ENCODE assay signal across 21 cellular contexts in the genomic region with DNA sequence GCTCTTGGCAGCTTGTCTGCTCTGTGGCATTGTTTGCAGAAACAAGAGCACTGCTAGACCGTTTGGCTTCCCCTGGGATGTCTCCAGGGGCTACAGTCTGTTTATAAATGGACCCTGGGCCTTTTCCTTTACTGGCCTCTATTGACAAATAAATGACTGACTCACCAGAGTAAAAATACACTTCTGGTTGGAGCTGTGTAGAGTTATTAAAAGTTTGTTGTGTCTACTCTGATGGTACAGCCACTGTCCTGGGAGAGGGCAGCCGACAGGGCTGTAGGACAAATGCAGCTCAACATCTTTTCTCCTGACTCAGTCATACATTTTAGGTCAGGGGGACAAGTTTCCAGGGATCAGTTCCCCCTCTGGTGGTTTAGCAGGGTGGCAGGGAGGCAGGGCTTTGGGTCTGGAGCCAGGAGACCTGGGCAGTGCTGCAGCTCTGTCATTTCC. TPM values are rescaled to one million over a fixed set of nuclear protein-coding genes. Genes with fewer than 3 reads are reported as not detected.
DNase-seq lines count a peak whose midpoint lies in the region; ATAC-seq and TF ChIP-seq lines count a peak whose summit lies in the region.
"Had no signal": no experiment of that assay in that cellular context is flagged by ENCODE, and none has a peak within 500 bp of the region (broad histone marks: within the 10 kb centered on the region; RNA-seq: fewer than 3 reads in every experiment).

No MANE protein-coding gene starts in this region.

- peak overlapping the region; percentile 80 to 82 for H3K4ac ChIP-seq in mesenchymal stem cell (ENCODE audit: low read depth in 1 of 2, low read length in 2 of 2)

- H3K36me3 ChIP-seq in left ventricle myocardium inferior: no peaks in the 10 kb centered on the region
- no peaks in the 10 kb centered on the region for H3K36me3 ChIP-seq in mesenchymal stem cell (ENCODE audit: control insufficient read depth in 1 of 2, insufficient read depth in 2 of 2, low read depth in 1 of 2, low read length in 2 of 2)
- H3K36me3 ChIP-seq in hepatocyte (replicated peaks; ENCODE audit: insufficient read depth, low read depth): no peaks in the 10 kb centered on the region
- H3K36me3 ChIP-seq: colonic mucosa, lower lobe of right lung, SJCRH30 had no signal

- no peaks in the 10 kb centered on the region for H3K79me2 ChIP-seq in hepatocyte

- peak overlapping the region; percentile 43 to 81 for H3K18ac ChIP-seq in mesenchymal stem cell (ENCODE audit: low read depth in 1 of 2, low read length in 2 of 2)

- intact Hi-C loops in left ventricle myocardium inferior (cut with micrococcal nuclease): no loop called here
- intact Hi-C loops in Right ventricle myocardium inferior (cut with DNase I): no loop called here

- DNase-seq in left ventricle myocardium inferior (no peak), Right ventricle myocardium inferior (ENCODE audit: missing footprints) (no peak), mesenchymal stem cell (peak; percentile 97), amygdala (lab: John Stamatoyannopoulos, UW) (no peak), hepatocyte (ENCODE audit: low spot score) (no peak)
- DNase-seq in stimulated activated naive B cell treated with anti-CD40 and anti-IgM and Interleukin-4, amounts not matched to agents 10 μg/mL and 1 μg/mL and 100 μg/mL, for 72 hours: no peak
- DNase-seq: activated CD8-positive, alpha-beta memory T cell treated with anti-CD3 and anti-CD28 coated beads, Interleukin-2, amount 10 ng/mL, durations not matched to agents 7 days and 5 days; activated effector memory CD4-positive, alpha-beta T cell treated with Interleukin-2 at 50 U/mL for 16 hours; colonic mucosa; lower lobe of right lung; naive thymus-derived CD8-positive, alpha-beta T cell; NCI-H1092; NCI-H2081 treated with DMSO at 0.1 percent for 48 hours; NCI-H510A treated with DMSO at 0.1 percent for 48 hours; stimulated activated CD4-positive, alpha-beta T cell treated with anti-CD3 and anti-CD28 coated beads, Interleukin-12 subunit alpha, Interleukin-12 subunit beta, amount 100 ng/mL, for 4 hours; stimulated activated naive CD4-positive, alpha-beta T cell had no signal

- H4K20me1 ChIP-seq in hepatocyte (ENCODE audit: insufficient read depth, poor library complexity, severe bottlenecking): no peaks in the 10 kb centered on the region

- H3K79me1 ChIP-seq in mesenchymal stem cell (replicated peaks; ENCODE audit: low read length, poor library complexity, severe bottlenecking): no peaks in the 10 kb centered on the region

- peaks cover 25 to 30% of the 10 kb centered on the region in 2 donors for H3K27me3 Mint-ChIP-seq in stimulated activated naive B cell treated with anti-CD40 and anti-IgM and Interleukin-4, amounts not matched to agents 10 μg/mL and 1 μg/mL and 100 μg/mL, for 72 hours

- no peak overlapping the region for H3K27ac Mint-ChIP-seq in stimulated activated naive B cell treated with anti-CD40 and anti-IgM and Interleukin-4, amounts not matched to agents 10 μg/mL and 1 μg/mL and 100 μg/mL, for 72 hours
- H3K27ac Mint-ChIP-seq: activated CD8-positive, alpha-beta memory T cell treated with anti-CD3 and anti-CD28 coated beads, Interleukin-2, amount 10 ng/mL, durations not matched to agents 7 days and 5 days; naive thymus-derived CD8-positive, alpha-beta T cell had no signal

- no peak overlapping the region for H2AFZ ChIP-seq in mesenchymal stem cell (ENCODE audit: low read depth, low read length)
- H2AFZ ChIP-seq in hepatocyte: no peak overlapping the region

- peak overlapping the region; percentile 12 for H2BK5ac ChIP-seq in mesenchymal stem cell (ENCODE audit: low read depth, low read length, poor library complexity, severe bottlenecking)

- H3K4me1 ChIP-seq in left ventricle myocardium inferior (peaks cover 18% of the 10 kb centered on the region), mesenchymal stem cell (ENCODE audit: control insufficient read depth, insufficient read depth, low read depth, low read length) (peaks cover 25% of the 10 kb centered on the region), hepatocyte (ENCODE audit: insufficient read depth) (no peaks in the 10 kb centered on the region)
- H3K4me1 ChIP-seq: colonic mucosa, lower lobe of right lung had no signal

- 13% methylated on average over 2 of the region's 2 CpGs for WGBS in mesenchymal stem cell
- WGBS in hepatocyte (ENCODE audit: low lambda C conversion rate, missing lambda C conversion rate): 58% methylated on average over 2 of the region's 2 CpGs

- TF ChIP-seq CTCF in left ventricle myocardium inferior (IDR thresholded peaks at IDR 0.05; ENCODE audit: borderline replicate concordance) (no peak), WI38 (IDR thresholded peaks at IDR 0.05; ENCODE audit: low read depth, low read length) (0 out of 2 replicates have a peak, but pooled peaks have one; percentile 5), hepatocyte (IDR thresholded peaks at IDR 0.05; ENCODE audit: poor library complexity) (no peak)

- H2BK12ac ChIP-seq in mesenchymal stem cell (ENCODE audit: low read length in 2 of 2): peak overlapping the region; percentile 80 to 95

- H2BK120ac ChIP-seq in mesenchymal stem cell (ENCODE audit: low read depth, low read length): peak overlapping the region; percentile 51

- peak overlapping the region; percentile 23 for H3K27ac ChIP-seq in left ventricle myocardium inferior (replicated peaks)
- H3K27ac ChIP-seq in mesenchymal stem cell (ENCODE audit: low read length, poor library complexity, severe bottlenecking): peak overlapping the region; percentile 94
- no peak overlapping the region for H3K27ac ChIP-seq in hepatocyte
- H3K27ac ChIP-seq: colonic mucosa, HL-60, lower lobe of right lung, SJCRH30 had no signal

- no peaks in the 10 kb centered on the region for H3K9me2 ChIP-seq in hepatocyte (replicated peaks; ENCODE audit: insufficient read depth)

- peaks cover 6 to 7% of the 10 kb centered on the region in 2 donors for H3K4me1 Mint-ChIP-seq in stimulated activated naive B cell treated with anti-CD40 and anti-IgM and Interleukin-4, amounts not matched to agents 10 μg/mL and 1 μg/mL and 100 μg/mL, for 72 hours

- H3K23ac ChIP-seq in mesenchymal stem cell (ENCODE audit: low read length in 2 of 2): no peak overlapping the region

- H4K8ac ChIP-seq in mesenchymal stem cell (ENCODE audit: low read length): peak overlapping the region; percentile 31

- H3K9me3 ChIP-seq in left ventricle myocardium inferior (replicated peaks): no peaks in the 10 kb centered on the region
- H3K9me3 ChIP-seq in mesenchymal stem cell (ENCODE audit: control insufficient read depth, low read length): no peaks in the 10 kb centered on the region
- H3K9me3 ChIP-seq in hepatocyte (ENCODE audit: low read depth): no peaks in the 10 kb centered on the region
- H3K9me3 ChIP-seq: colonic mucosa, lower lobe of right lung, SJCRH30 had no signal

- H3K4me3 ChIP-seq in left ventricle myocardium inferior: no peak overlapping the region
- H3K4me3 ChIP-seq in WI38 (ENCODE audit: low read depth, low read length): no peak overlapping the region
- no peak overlapping the region for H3K4me3 ChIP-seq in mesenchymal stem cell (ENCODE audit: insufficient read depth in 1 of 2, low read depth in 1 of 2, low read length in 2 of 2)
- H3K4me3 ChIP-seq in hepatocyte: no peak overlapping the region
- H3K4me3 ChIP-seq: colonic mucosa, K562, lower lobe of right lung had no signal

- ATAC-seq in Right ventricle myocardium inferior (no peak), HG03175 (IDR thresholded peaks at IDR 0.05; ENCODE audit: unreplicated experiment) (no peak)
- ATAC-seq in stimulated activated naive B cell treated with anti-CD40 and anti-IgM and Interleukin-4, amounts not matched to agents 10 μg/mL and 1 μg/mL and 100 μg/mL, for 72 hours (replicated peaks): no peak
- ATAC-seq: activated CD8-positive, alpha-beta memory T cell treated with anti-CD3 and anti-CD28 coated beads, Interleukin-2, amount 10 ng/mL, durations not matched to agents 7 days and 5 days; K562; lower lobe of right lung; naive thymus-derived CD8-positive, alpha-beta T cell had no signal

- no peaks in the 10 kb centered on the region for H3K36me3 Mint-ChIP-seq in stimulated activated naive B cell treated with anti-CD40 and anti-IgM and Interleukin-4, amounts not matched to agents 10 μg/mL and 1 μg/mL and 100 μg/mL, for 72 hours
- H3K36me3 Mint-ChIP-seq: activated CD8-positive, alpha-beta memory T cell treated with anti-CD3 and anti-CD28 coated beads, Interleukin-2, amount 10 ng/mL, durations not matched to agents 7 days and 5 days; naive thymus-derived CD8-positive, alpha-beta T cell had no signal

- H3K4me3 Mint-ChIP-seq in stimulated activated naive B cell treated with anti-CD40 and anti-IgM and Interleukin-4, amounts not matched to agents 10 μg/mL and 1 μg/mL and 100 μg/mL, for 72 hours: no peak overlapping the region
- H3K4me3 Mint-ChIP-seq: activated CD8-positive, alpha-beta memory T cell treated with anti-CD3 and anti-CD28 coated beads, Interleukin-2, amount 10 ng/mL, durations not matched to agents 7 days and 5 days; naive thymus-derived CD8-positive, alpha-beta T cell had no signal

- H3K14ac ChIP-seq in mesenchymal stem cell (ENCODE audit: low read length in 2 of 2): no peak overlapping the region

- peaks cover 0 to 4% of the 10 kb centered on the region in 2 donors for H3K9me3 Mint-ChIP-seq in stimulated activated naive B cell treated with anti-CD40 and anti-IgM and Interleukin-4, amounts not matched to agents 10 μg/mL and 1 μg/mL and 100 μg/mL, for 72 hours

- peak overlapping the region; percentile 92 for H4K91ac ChIP-seq in mesenchymal stem cell (ENCODE audit: low read length)

- peaks cover 76% of the 10 kb centered on the region for H3K27me3 ChIP-seq in left ventricle myocardium inferior (ENCODE audit: low read depth)
- H3K27me3 ChIP-seq in mesenchymal stem cell (ENCODE audit: control insufficient read depth in 1 of 2, insufficient read depth in 1 of 2, low read length in 2 of 2): peaks cover 0 to 4% of the 10 kb centered on the region in 2 experiments
- no peaks in the 10 kb centered on the region for H3K27me3 ChIP-seq in hepatocyte
- H3K27me3 ChIP-seq: colonic mucosa, SJCRH30 had no signal

- peak overlapping the region; percentile 97 for H2AK5ac ChIP-seq in mesenchymal stem cell (ENCODE audit: low read length, severe bottlenecking)

- no peak overlapping the region for H2BK15ac ChIP-seq in mesenchymal stem cell (ENCODE audit: low read depth, poor library complexity, severe bottlenecking)

- no peak overlapping the region for H3K4me2 ChIP-seq in mesenchymal stem cell (ENCODE audit: low read length, poor library complexity, severe bottlenecking)
- no peak overlapping the region for H3K4me2 ChIP-seq in hepatocyte

- no peak overlapping the region for H3K9ac ChIP-seq in mesenchymal stem cell (ENCODE audit: low read length)

RNA-seq across cellular contexts. Expression of a gene that starts 30.0 kb away (rescaled TPM):
- total RNA-seq in left ventricle myocardium inferior: 0.38 TPM
- total RNA-seq in Right ventricle myocardium inferior: 0.60 TPM
- 10.5 TPM for polyA plus RNA-seq in mesenchymal stem cell (2013, experiment 1 of 2)
- 11.8 TPM for polyA plus RNA-seq in mesenchymal stem cell (2013, experiment 2 of 2)
- 2.0 and 3.1 TPM in 2 replicates for total RNA-seq in hepatocyte
- polyA plus RNA-seq in hepatocyte: 0.51 and 1.3 TPM in 2 replicates
- total RNA-seq: activated CD8-positive, alpha-beta memory T cell treated with anti-CD3 and anti-CD28 coated beads, Interleukin-2, amount 10 ng/mL, durations not matched to agents 7 days and 5 days; K562; naive thymus-derived CD8-positive, alpha-beta T cell had no signal
- polyA plus RNA-seq: K562; naive thymus-derived CD8-positive, alpha-beta T cell had no signal

RNA-seq across cellular contexts. Expression of a gene that starts 41.7 kb away (rescaled TPM):
- total RNA-seq in left ventricle myocardium inferior (1.5 TPM), Right ventricle myocardium inferior (1.4 TPM), hepatocyte (0.36 TPM in 1 of 2 replicates, not detected in the other)
- polyA plus RNA-seq in mesenchymal stem cell (2013, experiment 1 of 2): 2.7 TPM
- 2.8 TPM for polyA plus RNA-seq in mesenchymal stem cell (2013, experiment 2 of 2)
- polyA plus RNA-seq in hepatocyte: 0.30 and 0.96 TPM in 2 replicates
- total RNA-seq: activated CD8-positive, alpha-beta memory T cell treated with anti-CD3 and anti-CD28 coated beads, Interleukin-2, amount 10 ng/mL, durations not matched to agents 7 days and 5 days; naive thymus-derived CD8-positive, alpha-beta T cell had no signal
- polyA plus RNA-seq: naive thymus-derived CD8-positive, alpha-beta T cell had no signal

RNA-seq across cellular contexts. Expression of a gene that starts 53.3 kb away (rescaled TPM):
- total RNA-seq in left ventricle myocardium inferior (10.2 TPM), Right ventricle myocardium inferior (10.0 TPM), hepatocyte (8.1 and 21.5 TPM in 2 replicates)
- polyA plus RNA-seq in mesenchymal stem cell (2013, experiment 1 of 2): 8.3 TPM
- 6.8 TPM for polyA plus RNA-seq in mesenchymal stem cell (2013, experiment 2 of 2)
- polyA plus RNA-seq in hepatocyte: 11.5 and 15.3 TPM in 2 replicates
